In the genomic region with DNA sequence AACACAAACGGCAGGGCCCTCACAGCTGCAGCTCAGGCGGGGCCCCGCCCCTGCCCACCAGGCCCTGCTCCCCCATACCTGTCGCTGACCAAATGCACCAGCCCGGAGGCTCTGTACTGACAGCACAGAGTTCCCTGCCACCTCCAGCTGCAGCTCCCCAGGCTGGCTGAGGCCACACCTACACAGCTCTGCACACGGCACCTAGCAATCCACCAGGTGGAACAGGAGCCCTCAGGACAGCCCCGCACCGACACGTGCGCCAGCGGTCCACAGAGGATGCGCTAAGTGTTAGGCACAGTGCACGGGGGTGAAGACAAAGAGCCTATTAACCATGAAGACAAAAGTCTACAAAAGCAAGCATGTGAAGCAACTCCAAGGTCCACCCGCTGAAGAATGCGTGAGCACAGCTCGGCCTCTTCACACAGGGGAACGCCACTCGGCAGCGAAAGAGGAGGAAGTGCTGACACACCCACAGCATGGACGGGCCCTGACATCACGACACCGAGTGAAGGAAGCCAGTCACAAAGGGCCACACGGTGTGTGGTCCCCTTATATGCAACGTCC, we compare ENCODE assay signal across 1 cellular context.
A peak's percentile ranks its signal among the peaks of the same experiment; 100 is the strongest.
TF ChIP-seq lines count a peak whose summit lies in the region.

No MANE protein-coding gene starts in this region.

TF ChIP-seq in HepG2, 621 proteins besides CTCF, POLR2A, EP300 and RAD21 (continued from another document and continues in another):
- peak; percentile 98 for TF ChIP-seq SAP130 (CRISPR knock-in tag; IDR thresholded peaks at IDR 0.05; ENCODE audit: low read depth)
- TF ChIP-seq ZC3H13 (CRISPR knock-in tag; IDR thresholded peaks at IDR 0.05): peak; percentile 77; the same call in 1 of the 2 replicates
- no peak for TF ChIP-seq ZKSCAN1 (IDR thresholded peaks at IDR 0.05; ENCODE audit: low read length)
- no peak for TF ChIP-seq MATR3 (CRISPR knock-in tag; IDR thresholded peaks at IDR 0.05)
- no peak for TF ChIP-seq LCORL (IDR thresholded peaks at IDR 0.05)
- TF ChIP-seq LCORL (CRISPR knock-in tag; IDR thresholded peaks at IDR 0.05): 0 out of 2 replicates have a peak, but pooled peaks have one; percentile 29
- peak; percentile 44; the same call in 1 of the 2 replicates for TF ChIP-seq ZNF605 (CRISPR knock-in tag; IDR thresholded peaks at IDR 0.05)
- TF ChIP-seq GLI4 (CRISPR knock-in tag; IDR thresholded peaks at IDR 0.05; ENCODE audit: borderline replicate concordance): no peak
- TF ChIP-seq ZNF484 (CRISPR knock-in tag; IDR thresholded peaks at IDR 0.05; ENCODE audit: borderline replicate concordance, low read depth): no peak
- TF ChIP-seq, protein P1, sequence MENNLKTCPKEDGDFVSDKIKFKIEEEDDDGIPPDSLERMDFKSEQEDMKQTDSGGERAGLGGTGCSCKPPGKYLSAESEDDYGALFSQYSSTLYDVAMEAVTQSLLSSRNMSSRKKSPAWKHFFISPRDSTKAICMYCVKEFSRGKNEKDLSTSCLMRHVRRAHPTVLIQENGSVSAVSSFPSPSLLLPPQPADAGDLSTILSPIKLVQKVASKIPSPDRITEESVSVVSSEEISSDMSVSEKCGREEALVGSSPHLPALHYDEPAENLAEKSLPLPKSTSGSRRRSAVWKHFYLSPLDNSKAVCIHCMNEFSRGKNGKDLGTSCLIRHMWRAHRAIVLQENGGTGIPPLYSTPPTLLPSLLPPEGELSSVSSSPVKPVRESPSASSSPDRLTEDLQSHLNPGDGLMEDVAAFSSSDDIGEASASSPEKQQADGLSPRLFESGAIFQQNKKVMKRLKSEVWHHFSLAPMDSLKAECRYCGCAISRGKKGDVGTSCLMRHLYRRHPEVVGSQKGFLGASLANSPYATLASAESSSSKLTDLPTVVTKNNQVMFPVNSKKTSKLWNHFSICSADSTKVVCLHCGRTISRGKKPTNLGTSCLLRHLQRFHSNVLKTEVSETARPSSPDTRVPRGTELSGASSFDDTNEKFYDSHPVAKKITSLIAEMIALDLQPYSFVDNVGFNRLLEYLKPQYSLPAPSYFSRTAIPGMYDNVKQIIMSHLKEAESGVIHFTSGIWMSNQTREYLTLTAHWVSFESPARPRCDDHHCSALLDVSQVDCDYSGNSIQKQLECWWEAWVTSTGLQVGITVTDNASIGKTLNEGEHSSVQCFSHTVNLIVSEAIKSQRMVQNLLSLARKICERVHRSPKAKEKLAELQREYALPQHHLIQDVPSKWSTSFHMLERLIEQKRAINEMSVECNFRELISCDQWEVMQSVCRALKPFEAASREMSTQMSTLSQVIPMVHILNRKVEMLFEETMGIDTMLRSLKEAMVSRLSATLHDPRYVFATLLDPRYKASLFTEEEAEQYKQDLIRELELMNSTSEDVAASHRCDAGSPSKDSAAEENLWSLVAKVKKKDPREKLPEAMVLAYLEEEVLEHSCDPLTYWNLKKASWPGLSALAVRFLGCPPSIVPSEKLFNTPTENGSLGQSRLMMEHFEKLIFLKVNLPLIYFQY (CRISPR knock-in tag; IDR thresholded peaks at IDR 0.05; ENCODE audit: borderline replicate concordance): no peak
- TF ChIP-seq ZNF644 (CRISPR knock-in tag; IDR thresholded peaks at IDR 0.05; ENCODE audit: low read depth): peak; percentile 40; the same call in 1 of the 2 replicates
- no peak for TF ChIP-seq MTA3 (CRISPR knock-in tag; IDR thresholded peaks at IDR 0.05)
- no peak for TF ChIP-seq ZNF549 (CRISPR knock-in tag; IDR thresholded peaks at IDR 0.05)
- peak; percentile 88 for TF ChIP-seq ARID5B (CRISPR knock-in tag; IDR thresholded peaks at IDR 0.05)
- TF ChIP-seq KLF13 (CRISPR knock-in tag; IDR thresholded peaks at IDR 0.05): peak; percentile 82; the same call in 1 of the 2 replicates
- TF ChIP-seq ZNF556 (CRISPR knock-in tag; IDR thresholded peaks at IDR 0.05; ENCODE audit: borderline replicate concordance): peak; percentile 90
- peak; percentile 97 for TF ChIP-seq TBX2 (CRISPR knock-in tag; IDR thresholded peaks at IDR 0.05; ENCODE audit: borderline replicate concordance)
- no peak for TF ChIP-seq TCF7L2 (IDR thresholded peaks at IDR 0.05; ENCODE audit: low read depth, low read length)
- TF ChIP-seq ONECUT2 (CRISPR knock-in tag; IDR thresholded peaks at IDR 0.05): no peak
- TF ChIP-seq ZBTB21 (CRISPR knock-in tag; IDR thresholded peaks at IDR 0.05): peak; percentile 25; the same call in 1 of the 2 replicates
- peak; percentile 90 for TF ChIP-seq ZNF251 (CRISPR knock-in tag; IDR thresholded peaks at IDR 0.05)
- TF ChIP-seq ZFP82 (CRISPR knock-in tag; IDR thresholded peaks at IDR 0.05; ENCODE audit: borderline replicate concordance): no peak
- TF ChIP-seq TAF15 (IDR thresholded peaks at IDR 0.05; ENCODE audit: low read depth, low read length, poor library complexity, severe bottlenecking): peak; percentile 70
- TF ChIP-seq GZF1 (CRISPR knock-in tag; IDR thresholded peaks at IDR 0.05): no peak
- peak; percentile 26 for TF ChIP-seq IKZF4 (CRISPR knock-in tag; IDR thresholded peaks at IDR 0.05; ENCODE audit: borderline replicate concordance, low read depth, not compliant biosample characterization)
- no peak for TF ChIP-seq IKZF1 (IDR thresholded peaks at IDR 0.05)
- TF ChIP-seq AGO2 (optimal IDR thresholded peaks at IDR 0.05; ENCODE audit: low read depth, low read length): peak; percentile 66
- TF ChIP-seq NKX3-1 (CRISPR knock-in tag; IDR thresholded peaks at IDR 0.05): peak; percentile 73
- no peak for TF ChIP-seq PTBP1 (IDR thresholded peaks at IDR 0.05; ENCODE audit: low read depth, low read length, poor library complexity, severe bottlenecking)
- peak; percentile 91 for TF ChIP-seq RXRA (CRISPR knock-in tag; IDR thresholded peaks at IDR 0.05)
- TF ChIP-seq DNMT3B (CRISPR knock-in tag; conservative IDR thresholded peaks at IDR 0.05): 0 out of 2 replicates have a peak, but pooled peaks have one; percentile 32
- no peak for TF ChIP-seq ZNF83 (CRISPR knock-in tag; IDR thresholded peaks at IDR 0.05; ENCODE audit: borderline replicate concordance)
- TF ChIP-seq, protein P2, sequence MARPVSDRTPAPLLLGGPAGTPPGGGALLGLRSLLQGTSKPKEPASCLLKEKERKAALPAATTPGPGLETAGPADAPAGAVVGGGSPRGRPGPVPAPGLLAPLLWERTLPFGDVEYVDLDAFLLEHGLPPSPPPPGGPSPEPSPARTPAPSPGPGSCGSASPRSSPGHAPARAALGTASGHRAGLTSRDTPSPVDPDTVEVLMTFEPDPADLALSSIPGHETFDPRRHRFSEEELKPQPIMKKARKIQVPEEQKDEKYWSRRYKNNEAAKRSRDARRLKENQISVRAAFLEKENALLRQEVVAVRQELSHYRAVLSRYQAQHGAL (CRISPR knock-in tag; IDR thresholded peaks at IDR 0.05; ENCODE audit: not compliant biosample characterization): no peak
- TF ChIP-seq POGZ (CRISPR knock-in tag; IDR thresholded peaks at IDR 0.05): peak; percentile 55
- no peak for TF ChIP-seq ZNF562 (CRISPR knock-in tag; IDR thresholded peaks at IDR 0.05; ENCODE audit: borderline replicate concordance)
- TF ChIP-seq, protein P3, sequence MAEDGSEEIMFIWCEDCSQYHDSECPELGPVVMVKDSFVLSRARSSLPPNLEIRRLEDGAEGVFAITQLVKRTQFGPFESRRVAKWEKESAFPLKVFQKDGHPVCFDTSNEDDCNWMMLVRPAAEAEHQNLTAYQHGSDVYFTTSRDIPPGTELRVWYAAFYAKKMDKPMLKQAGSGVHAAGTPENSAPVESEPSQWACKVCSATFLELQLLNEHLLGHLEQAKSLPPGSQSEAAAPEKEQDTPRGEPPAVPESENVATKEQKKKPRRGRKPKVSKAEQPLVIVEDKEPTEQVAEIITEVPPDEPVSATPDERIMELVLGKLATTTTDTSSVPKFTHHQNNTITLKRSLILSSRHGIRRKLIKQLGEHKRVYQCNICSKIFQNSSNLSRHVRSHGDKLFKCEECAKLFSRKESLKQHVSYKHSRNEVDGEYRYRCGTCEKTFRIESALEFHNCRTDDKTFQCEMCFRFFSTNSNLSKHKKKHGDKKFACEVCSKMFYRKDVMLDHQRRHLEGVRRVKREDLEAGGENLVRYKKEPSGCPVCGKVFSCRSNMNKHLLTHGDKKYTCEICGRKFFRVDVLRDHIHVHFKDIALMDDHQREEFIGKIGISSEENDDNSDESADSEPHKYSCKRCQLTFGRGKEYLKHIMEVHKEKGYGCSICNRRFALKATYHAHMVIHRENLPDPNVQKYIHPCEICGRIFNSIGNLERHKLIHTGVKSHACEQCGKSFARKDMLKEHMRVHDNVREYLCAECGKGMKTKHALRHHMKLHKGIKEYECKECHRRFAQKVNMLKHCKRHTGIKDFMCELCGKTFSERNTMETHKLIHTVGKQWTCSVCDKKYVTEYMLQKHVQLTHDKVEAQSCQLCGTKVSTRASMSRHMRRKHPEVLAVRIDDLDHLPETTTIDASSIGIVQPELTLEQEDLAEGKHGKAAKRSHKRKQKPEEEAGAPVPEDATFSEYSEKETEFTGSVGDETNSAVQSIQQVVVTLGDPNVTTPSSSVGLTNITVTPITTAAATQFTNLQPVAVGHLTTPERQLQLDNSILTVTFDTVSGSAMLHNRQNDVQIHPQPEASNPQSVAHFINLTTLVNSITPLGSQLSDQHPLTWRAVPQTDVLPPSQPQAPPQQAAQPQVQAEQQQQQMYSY (CRISPR knock-in tag; IDR thresholded peaks at IDR 0.05): peak; percentile 73
- no peak for TF ChIP-seq FOXK1 (CRISPR knock-in tag; IDR thresholded peaks at IDR 0.05; ENCODE audit: borderline replicate concordance, low read depth)
- TF ChIP-seq, protein P4, sequence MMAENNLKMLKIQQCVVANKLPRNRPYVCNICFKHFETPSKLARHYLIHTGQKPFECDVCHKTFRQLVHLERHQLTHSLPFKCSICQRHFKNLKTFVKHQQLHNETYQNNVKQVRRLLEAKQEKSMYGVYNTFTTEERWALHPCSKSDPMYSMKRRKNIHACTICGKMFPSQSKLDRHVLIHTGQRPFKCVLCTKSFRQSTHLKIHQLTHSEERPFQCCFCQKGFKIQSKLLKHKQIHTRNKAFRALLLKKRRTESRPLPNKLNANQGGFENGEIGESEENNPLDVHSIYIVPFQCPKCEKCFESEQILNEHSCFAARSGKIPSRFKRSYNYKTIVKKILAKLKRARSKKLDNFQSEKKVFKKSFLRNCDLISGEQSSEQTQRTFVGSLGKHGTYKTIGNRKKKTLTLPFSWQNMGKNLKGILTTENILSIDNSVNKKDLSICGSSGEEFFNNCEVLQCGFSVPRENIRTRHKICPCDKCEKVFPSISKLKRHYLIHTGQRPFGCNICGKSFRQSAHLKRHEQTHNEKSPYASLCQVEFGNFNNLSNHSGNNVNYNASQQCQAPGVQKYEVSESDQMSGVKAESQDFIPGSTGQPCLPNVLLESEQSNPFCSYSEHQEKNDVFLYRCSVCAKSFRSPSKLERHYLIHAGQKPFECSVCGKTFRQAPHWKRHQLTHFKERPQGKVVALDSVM (CRISPR knock-in tag; IDR thresholded peaks at IDR 0.05): peak; percentile 60
- no peak for TF ChIP-seq PRDM4 (CRISPR knock-in tag; IDR thresholded peaks at IDR 0.05; ENCODE audit: borderline replicate concordance)
- TF ChIP-seq E2F2 (CRISPR knock-in tag; IDR thresholded peaks at IDR 0.05; ENCODE audit: borderline replicate concordance): no peak
- peak; percentile 54; the same call in 1 of the 2 replicates for TF ChIP-seq ZNF564 (CRISPR knock-in tag; IDR thresholded peaks at IDR 0.05)
- TF ChIP-seq ZNF430 (CRISPR knock-in tag; IDR thresholded peaks at IDR 0.05): 0 out of 2 replicates have a peak, but pooled peaks have one; percentile 29
- no peak for TF ChIP-seq RBAK (CRISPR knock-in tag; IDR thresholded peaks at IDR 0.05)
- peak; percentile 60; the same call in 1 of the 2 replicates for TF ChIP-seq TCF7 (IDR thresholded peaks at IDR 0.05; ENCODE audit: low read depth)
- TF ChIP-seq SRSF4 (IDR thresholded peaks at IDR 0.05; ENCODE audit: low read depth, low read length, poor library complexity, severe bottlenecking): no peak
